8 cellular contexts compared by ENCODE assay signal in the genomic region with DNA sequence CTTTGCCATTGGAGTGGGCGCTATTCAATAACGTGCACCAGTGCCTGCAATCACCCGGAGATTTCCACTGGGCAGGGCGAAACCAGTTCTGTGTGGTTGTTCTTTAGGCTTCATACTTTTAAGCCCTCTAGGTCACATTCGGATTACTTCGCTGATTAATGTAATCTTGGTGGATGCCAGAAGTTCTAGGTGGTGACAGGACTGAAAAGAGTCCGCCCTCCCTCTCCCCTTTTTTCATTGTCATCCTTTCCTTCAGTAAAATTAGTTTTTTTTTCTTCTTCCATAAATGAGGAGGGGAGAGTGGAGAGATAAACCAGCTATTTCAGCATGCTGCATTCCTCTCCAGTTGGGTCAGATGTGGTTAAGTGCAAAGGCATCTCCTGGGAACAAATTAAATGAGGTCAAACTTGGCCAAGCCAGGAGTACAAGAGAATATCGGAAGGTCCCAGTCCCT. TPM values are rescaled to one million over a fixed set of nuclear protein-coding genes. Genes with fewer than 3 reads are reported as not detected.
DNase-seq lines count a peak whose midpoint lies in the region; ATAC-seq and TF ChIP-seq lines count a peak whose summit lies in the region.

No MANE protein-coding gene starts in this region.

- no peak for TF ChIP-seq POLR2A in erythroblast (IDR thresholded peaks at IDR 0.05; ENCODE audit: low read length)

- DNase-seq in WERI-Rb-1: peak; percentile 63
- no peak for DNase-seq in left cardiac atrium
- peak; percentile 71 for DNase-seq in retinal pigment epithelial cell (ENCODE audit: low read depth)
- DNase-seq in NCI-H774 (lab: John Stamatoyannopoulos, UW): no peak
- DNase-seq in NCI-H1092 treated with DMSO at 0.1 percent for 48 hours (lab: John Stamatoyannopoulos, UW): no peak
- DNase-seq in erythroblast (lab: John Stamatoyannopoulos, UW): no peak

- H3K9me3 ChIP-seq in ES-I3 (ENCODE audit: control insufficient read depth, insufficient read depth, low read length) (no peaks in the 10 kb centered on the region), WERI-Rb-1 (ENCODE audit: severe bottlenecking) (no peaks in the 10 kb centered on the region)

- no peaks in the 10 kb centered on the region for H3K27me3 ChIP-seq in WERI-Rb-1 (ENCODE audit: insufficient read depth, low read depth, severe bottlenecking)

- peak; percentile 85 to 91 for ATAC-seq in left cardiac atrium
- no peak for ATAC-seq in GM19035 (IDR thresholded peaks at IDR 0.05; ENCODE audit: unreplicated experiment)

- H3K4me3 ChIP-seq in WERI-Rb-1 (ENCODE audit: low read depth, low read length) (peak overlapping the region; percentile 61), retinal pigment epithelial cell (ENCODE audit: low read length) (peak overlapping the region; percentile 52)

- intact Hi-C loops in left cardiac atrium (cut with DNase I): no loop called here

- no peaks in the 10 kb centered on the region for H3K4me1 ChIP-seq in ES-I3 (ENCODE audit: insufficient read depth, low read length)

- TF ChIP-seq CTCF in WERI-Rb-1 (IDR thresholded peaks at IDR 0.05; ENCODE audit: low read depth, low read length): no peak
- no peak for TF ChIP-seq CTCF in retinal pigment epithelial cell (conservative IDR thresholded peaks at IDR 0.05; ENCODE audit: low read depth, low read length)

- no peaks in the 10 kb centered on the region for H3K36me3 ChIP-seq in ES-I3 (ENCODE audit: insufficient read depth, low read length)
- no peaks in the 10 kb centered on the region for H3K36me3 ChIP-seq in WERI-Rb-1

- H3K27ac ChIP-seq in WERI-Rb-1: peak overlapping the region; percentile 79

- peak overlapping the region; percentile 48; the same call in 1 of the 2 replicates for H3K9ac ChIP-seq in ES-I3 (ENCODE audit: low read depth, low read length)

RNA-seq across cellular contexts. Expression of gene SLC2A2, which starts 2.3 kb away (rescaled TPM):
- total RNA-seq in left cardiac atrium: not detected

Comparison
In these comparisons a context has a peak if more than half of its experiments do, and no peak if none do; other contexts are left out.
1. DNase-seq: peak in WERI-Rb-1 (single experiment) and retinal pigment epithelial cell (single experiment); none in left cardiac atrium (single experiment), NCI-H774 (single experiment), NCI-H1092 treated with DMSO at 0.1 percent for 48 hours (single experiment) and erythroblast (0 of 2).